Comparison of ENCODE assay signal across 1 cellular context in the genomic region with DNA sequence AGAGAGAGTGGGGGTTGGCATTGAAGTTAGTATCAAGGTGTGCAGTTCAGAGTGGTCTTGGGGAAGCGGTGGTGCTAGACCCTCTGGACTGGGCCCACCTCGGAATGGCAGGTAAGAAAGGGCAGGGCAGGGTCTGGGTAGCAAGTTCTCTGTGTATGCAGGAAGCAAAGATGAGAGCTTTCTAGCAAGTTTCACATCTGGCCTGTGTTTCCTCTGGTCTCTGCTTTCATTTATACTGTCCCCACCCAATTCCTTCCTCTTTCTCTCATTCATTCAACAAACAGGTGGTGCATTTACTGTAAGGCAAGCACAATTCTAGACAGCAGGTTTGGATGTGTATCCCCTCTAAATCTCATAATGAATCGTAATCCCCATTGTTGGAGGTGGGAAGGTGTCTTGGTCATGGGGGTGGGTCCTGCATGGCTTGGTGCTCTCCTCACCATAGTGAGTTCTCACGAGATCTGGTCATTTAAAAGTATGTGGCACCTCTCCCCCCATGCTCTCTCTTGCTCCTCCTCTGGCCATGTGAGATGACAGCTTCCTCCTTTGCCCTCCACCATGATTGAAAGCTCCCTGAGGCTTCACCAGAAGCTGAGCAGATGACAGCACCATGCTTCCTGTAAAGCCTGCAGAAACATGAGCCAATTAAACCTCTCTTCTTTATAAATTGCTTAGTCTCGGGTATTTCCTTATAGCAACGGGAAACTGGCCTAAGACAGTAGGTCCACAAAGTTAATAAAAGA.
TF ChIP-seq lines count a peak whose summit lies in the region.

No MANE protein-coding gene starts in this region.

TF ChIP-seq in GM12878, 131 proteins besides CTCF, POLR2A, EP300 and RAD21:
- TF ChIP-seq SMARCA5 (IDR thresholded peaks at IDR 0.05) (peak; percentile 61; the same call in 1 of the 2 replicates), EED (IDR thresholded peaks at IDR 0.05; ENCODE audit: low read depth) (peak; percentile 35; the same call in 1 of the 2 replicates), CREM (IDR thresholded peaks at IDR 0.05; ENCODE audit: low read depth) (0 out of 2 replicates have a peak, but pooled peaks have one; percentile 4), RCOR1 (conservative IDR thresholded peaks at IDR 0.05; ENCODE audit: low read depth, low read length) (no peak), ZBED1 (IDR thresholded peaks at IDR 0.05; ENCODE audit: borderline replicate concordance) (0 out of 2 replicates have a peak, but pooled peaks have one; percentile 20), ETV6 (conservative IDR thresholded peaks at IDR 0.05 in 1 of 2, IDR thresholded peaks at IDR 0.05 in 1 of 2; ENCODE audit: borderline replicate concordance in 1 of 2, low read depth in 1 of 2) (peak in 1 of 2 experiments; percentile 91; a peak in 2 of 4 replicates), IRF4 (IDR thresholded peaks at IDR 0.05; ENCODE audit: low read depth, low read length) (0 out of 2 replicates have a peak, but pooled peaks have one; percentile 4)
- TF ChIP-seq, protein P1, sequence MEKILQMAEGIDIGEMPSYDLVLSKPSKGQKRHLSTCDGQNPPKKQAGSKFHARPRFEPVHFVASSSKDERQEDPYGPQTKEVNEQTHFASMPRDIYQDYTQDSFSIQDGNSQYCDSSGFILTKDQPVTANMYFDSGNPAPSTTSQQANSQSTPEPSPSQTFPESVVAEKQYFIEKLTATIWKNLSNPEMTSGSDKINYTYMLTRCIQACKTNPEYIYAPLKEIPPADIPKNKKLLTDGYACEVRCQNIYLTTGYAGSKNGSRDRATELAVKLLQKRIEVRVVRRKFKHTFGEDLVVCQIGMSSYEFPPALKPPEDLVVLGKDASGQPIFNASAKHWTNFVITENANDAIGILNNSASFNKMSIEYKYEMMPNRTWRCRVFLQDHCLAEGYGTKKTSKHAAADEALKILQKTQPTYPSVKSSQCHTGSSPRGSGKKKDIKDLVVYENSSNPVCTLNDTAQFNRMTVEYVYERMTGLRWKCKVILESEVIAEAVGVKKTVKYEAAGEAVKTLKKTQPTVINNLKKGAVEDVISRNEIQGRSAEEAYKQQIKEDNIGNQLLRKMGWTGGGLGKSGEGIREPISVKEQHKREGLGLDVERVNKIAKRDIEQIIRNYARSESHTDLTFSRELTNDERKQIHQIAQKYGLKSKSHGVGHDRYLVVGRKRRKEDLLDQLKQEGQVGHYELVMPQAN (conservative IDR thresholded peaks at IDR 0.05): no peak
- TF ChIP-seq, protein P2, sequence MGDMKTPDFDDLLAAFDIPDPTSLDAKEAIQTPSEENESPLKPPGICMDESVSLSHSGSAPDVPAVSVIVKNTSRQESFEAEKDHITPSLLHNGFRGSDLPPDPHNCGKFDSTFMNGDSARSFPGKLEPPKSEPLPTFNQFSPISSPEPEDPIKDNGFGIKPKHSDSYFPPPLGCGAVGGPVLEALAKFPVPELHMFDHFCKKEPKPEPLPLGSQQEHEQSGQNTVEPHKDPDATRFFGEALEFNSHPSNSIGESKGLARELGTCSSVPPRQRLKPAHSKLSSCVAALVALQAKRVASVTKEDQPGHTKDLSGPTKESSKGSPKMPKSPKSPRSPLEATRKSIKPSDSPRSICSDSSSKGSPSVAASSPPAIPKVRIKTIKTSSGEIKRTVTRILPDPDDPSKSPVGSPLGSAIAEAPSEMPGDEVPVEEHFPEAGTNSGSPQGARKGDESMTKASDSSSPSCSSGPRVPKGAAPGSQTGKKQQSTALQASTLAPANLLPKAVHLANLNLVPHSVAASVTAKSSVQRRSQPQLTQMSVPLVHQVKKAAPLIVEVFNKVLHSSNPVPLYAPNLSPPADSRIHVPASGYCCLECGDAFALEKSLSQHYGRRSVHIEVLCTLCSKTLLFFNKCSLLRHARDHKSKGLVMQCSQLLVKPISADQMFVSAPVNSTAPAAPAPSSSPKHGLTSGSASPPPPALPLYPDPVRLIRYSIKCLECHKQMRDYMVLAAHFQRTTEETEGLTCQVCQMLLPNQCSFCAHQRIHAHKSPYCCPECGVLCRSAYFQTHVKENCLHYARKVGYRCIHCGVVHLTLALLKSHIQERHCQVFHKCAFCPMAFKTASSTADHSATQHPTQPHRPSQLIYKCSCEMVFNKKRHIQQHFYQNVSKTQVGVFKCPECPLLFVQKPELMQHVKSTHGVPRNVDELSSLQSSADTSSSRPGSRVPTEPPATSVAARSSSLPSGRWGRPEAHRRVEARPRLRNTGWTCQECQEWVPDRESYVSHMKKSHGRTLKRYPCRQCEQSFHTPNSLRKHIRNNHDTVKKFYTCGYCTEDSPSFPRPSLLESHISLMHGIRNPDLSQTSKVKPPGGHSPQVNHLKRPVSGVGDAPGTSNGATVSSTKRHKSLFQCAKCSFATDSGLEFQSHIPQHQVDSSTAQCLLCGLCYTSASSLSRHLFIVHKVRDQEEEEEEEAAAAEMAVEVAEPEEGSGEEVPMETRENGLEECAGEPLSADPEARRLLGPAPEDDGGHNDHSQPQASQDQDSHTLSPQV (IDR thresholded peaks at IDR 0.05): no peak
